8 cellular contexts compared by ENCODE assay signal in the genomic region with DNA sequence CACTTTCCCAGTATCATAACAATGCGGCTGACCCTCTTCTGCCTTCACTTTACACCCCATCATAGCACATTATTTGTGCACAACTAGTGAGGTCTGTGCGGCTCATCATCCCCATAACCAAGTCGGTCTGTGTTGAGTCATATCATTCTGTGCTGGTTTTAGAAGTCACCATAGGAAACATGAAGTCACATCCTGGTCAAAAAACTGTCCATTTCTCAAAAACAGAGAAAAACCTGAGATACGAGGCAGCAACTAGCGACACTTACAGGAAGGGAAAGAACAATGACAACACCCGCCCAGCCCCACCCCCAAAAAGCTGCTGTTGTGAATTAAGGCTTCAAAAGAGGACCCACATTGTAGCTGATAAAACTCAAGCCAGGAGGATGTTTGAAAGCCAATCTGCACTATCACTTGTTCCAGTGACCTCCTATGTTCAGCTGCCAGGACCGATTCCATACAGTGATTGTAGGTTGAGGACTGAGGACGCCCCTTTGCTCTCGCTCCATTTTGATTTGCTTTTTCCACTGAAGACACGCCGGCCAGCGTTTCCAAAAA.
DNase-seq lines count a peak whose midpoint lies in the region; ATAC-seq and TF ChIP-seq lines count a peak whose summit lies in the region.

No MANE protein-coding gene starts in this region.

- no peaks in the 10 kb centered on the region for H3K4me1 ChIP-seq in right atrium auricular region

- no peak overlapping the region for H3K4me3 ChIP-seq in right atrium auricular region

- peak overlapping the region; percentile 1 to 4 for H3K27ac ChIP-seq in right atrium auricular region

- no peaks in the 10 kb centered on the region for H3K27me3 ChIP-seq in right atrium auricular region

- TF ChIP-seq CTCF in right atrium auricular region (IDR thresholded peaks at IDR 0.05): no peak

- DNase-seq in activated CD4-positive, alpha-beta T cell treated with anti-CD3 and anti-CD28 coated beads for 4 hours: peak; percentile 44 to 49
- DNase-seq in right atrium auricular region (ENCODE audit: low spot score) (no peak), NCI-H146 treated with DMSO at 0.1 percent for 48 hours (lab: John Stamatoyannopoulos, UW; ENCODE audit: unreplicated experiment) (no peak), SK-N-DZ (ENCODE audit: low spot score) (no peak), DMS153 (lab: John Stamatoyannopoulos, UW) (no peak), LoVo (ENCODE audit: low spot score) (no peak)

- H3K9me3 ChIP-seq in right atrium auricular region: no peaks in the 10 kb centered on the region

- ATAC-seq in GM19324 (IDR thresholded peaks at IDR 0.05; ENCODE audit: low FRiP score, unreplicated experiment): peak; percentile 76
- ATAC-seq in HG02981 (IDR thresholded peaks at IDR 0.05; ENCODE audit: unreplicated experiment): peak; percentile 94

- H3K36me3 ChIP-seq in right atrium auricular region: peaks cover 23% of the 10 kb centered on the region

Comparison
In these comparisons a context has a peak if more than half of its experiments do, and no peak if none do; other contexts are left out.
1. DNase-seq: peak in activated CD4-positive, alpha-beta T cell treated with anti-CD3 and anti-CD28 coated beads for 4 hours (2 of 2); none in right atrium auricular region (single experiment), NCI-H146 treated with DMSO at 0.1 percent for 48 hours (single experiment), SK-N-DZ (single experiment), DMS153 (single experiment) and LoVo (single experiment).